ENCODE assay signal across 16 cellular contexts in the genomic region with DNA sequence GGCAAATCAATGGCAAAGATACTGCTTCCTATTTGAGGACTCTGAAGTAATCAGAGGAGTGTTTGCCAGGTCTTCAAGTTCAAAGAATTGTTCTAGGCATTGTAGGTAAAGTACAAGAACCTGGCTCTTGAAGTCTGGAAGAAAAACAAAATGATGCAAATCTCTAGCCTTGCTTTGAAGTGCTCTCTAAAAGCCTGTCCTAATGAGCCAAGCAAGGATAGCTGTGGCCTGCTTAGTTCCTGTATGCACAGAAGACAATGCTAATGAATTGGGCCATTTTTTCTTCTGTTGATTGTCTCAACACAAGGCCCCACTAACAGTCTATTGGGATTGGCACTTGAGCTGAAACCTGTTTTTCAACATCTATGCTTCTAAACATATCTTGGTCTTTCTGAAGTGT.
DNase-seq lines count a peak whose midpoint lies in the region; ATAC-seq lines count a peak whose summit lies in the region.
"Had no signal": no experiment of that assay in that cellular context is flagged by ENCODE, and none has a peak within 500 bp of the region (broad histone marks: within the 10 kb centered on the region; RNA-seq: fewer than 3 reads in every experiment).

No MANE protein-coding gene starts in this region.

- no peaks in the 10 kb centered on the region for H3K36me3 ChIP-seq in iPS-18a (ENCODE audit: control insufficient read depth, low read depth, low read length)
- H3K36me3 ChIP-seq: BLaER1 treated with 17β-estradiol and CSF1 and Interleukin-3, amounts not matched to agents 10 nM and 100 nM; Peyer's patch had no signal

- no peaks in the 10 kb centered on the region for H3K27me3 ChIP-seq in iPS-18a (ENCODE audit: control insufficient read depth, insufficient read depth, low read length)
- H3K27me3 ChIP-seq: BLaER1 treated with 17β-estradiol and CSF1 and Interleukin-3, amounts not matched to agents 10 nM and 100 nM; Peyer's patch had no signal

- H3K4me1 ChIP-seq in iPS-18a (ENCODE audit: control insufficient read depth, low read depth, low read length), result peaks cover 16% of the 10 kb centered on the region
- H3K4me1 ChIP-seq: BLaER1 treated with 17β-estradiol and CSF1 and Interleukin-3, amounts not matched to agents 10 nM and 100 nM; Peyer's patch had no signal

- no peak overlapping the region for H3K4me3 ChIP-seq in iPS-18a (ENCODE audit: low read length)
- H3K4me3 ChIP-seq: BLaER1 treated with 17β-estradiol and CSF1 and Interleukin-3, amounts not matched to agents 10 nM and 100 nM; Peyer's patch had no signal

- DNase-seq in NCI-H1436 (lab: John Stamatoyannopoulos, UW) (peak; percentile 13), NCI-H1436 treated with DMSO at 0.1 percent for 48 hours (lab: John Stamatoyannopoulos, UW) (no peak), NCI-H2029 treated with DMSO at 0.1 percent for 48 hours (lab: John Stamatoyannopoulos, UW) (peak; percentile 26), superior temporal gyrus (ENCODE audit: extremely low spot score) (peak; percentile 31), SKM-1 treated with dmso at 0.1 percent for 144 hours (lab: John Stamatoyannopoulos, UW; ENCODE audit: unreplicated experiment) (no peak)
- DNase-seq: 8988T, DMS153, NCI-H774, Peyer's patch, Right ventricle myocardium superior had no signal

- no peak overlapping the region for H3K9ac ChIP-seq in iPS-18a (ENCODE audit: low read length)
- H3K9ac ChIP-seq: BLaER1 treated with 17β-estradiol and CSF1 and Interleukin-3, amounts not matched to agents 10 nM and 100 nM had no signal

- H3K27ac ChIP-seq in iPS-18a (ENCODE audit: low read length), result peak overlapping the region; percentile 7
- H3K27ac ChIP-seq: BLaER1 treated with 17β-estradiol and CSF1 and Interleukin-3, amounts not matched to agents 10 nM and 100 nM; Peyer's patch had no signal

- ATAC-seq in HG03521 (IDR thresholded peaks at IDR 0.05; ENCODE audit: unreplicated experiment) (no peak), HG02588 (IDR thresholded peaks at IDR 0.05; ENCODE audit: unreplicated experiment) (no peak)
- ATAC-seq: HCT116, SK-N-SH treated with all-trans-retinoic acid at 6 μM for 48 hours had no signal

- no peaks in the 10 kb centered on the region for H3K9me3 ChIP-seq in iPS-18a (ENCODE audit: control insufficient read depth, low read depth, low read length)
- H3K9me3 ChIP-seq: BLaER1 treated with 17β-estradiol and CSF1 and Interleukin-3, amounts not matched to agents 10 nM and 100 nM; Peyer's patch had no signal

Comparison
In these comparisons a context has a peak if more than half of its experiments do, and no peak if none do; other contexts are left out.
1. DNase-seq: peak in NCI-H1436 (single experiment), NCI-H2029 treated with DMSO at 0.1 percent for 48 hours (single experiment) and superior temporal gyrus (single experiment); none in NCI-H1436 treated with DMSO at 0.1 percent for 48 hours (single experiment) and SKM-1 treated with dmso at 0.1 percent for 144 hours (single experiment).